ENCODE assay signal across 7 cellular contexts in the genomic region with DNA sequence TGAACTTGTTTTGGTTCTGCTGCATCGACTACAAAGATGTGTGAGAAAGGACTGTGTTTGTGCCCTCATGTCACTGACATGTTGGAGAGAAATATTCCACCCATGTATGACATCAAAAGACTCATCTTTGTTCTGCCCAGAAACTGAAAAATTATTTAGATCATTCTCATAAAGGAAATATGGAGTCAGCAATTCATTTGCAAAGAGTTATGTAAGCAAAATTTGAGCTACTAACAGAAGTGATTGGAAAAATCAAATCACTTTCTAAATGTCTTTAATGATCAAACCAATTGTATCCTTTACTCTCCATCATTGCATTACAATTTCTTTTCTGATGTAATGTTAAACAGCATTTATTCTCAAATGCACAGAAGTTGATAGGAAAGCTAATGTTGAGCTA.
"Had no signal": no experiment of that assay in that cellular context is flagged by ENCODE, and none has a peak within 500 bp of the region (broad histone marks: within the 10 kb centered on the region; RNA-seq: fewer than 3 reads in every experiment).

No MANE protein-coding gene starts in this region.

- H3K27ac Mint-ChIP-seq: H9 had no signal

- H3K27ac ChIP-seq: GM23248 had no signal

- H3K9me3 Mint-ChIP-seq: H9, IgD-negative memory B cell had no signal

- H3K4me1 Mint-ChIP-seq: H9, IgD-negative memory B cell had no signal

- DNase-seq: GM23248, GOT3, H9, HCEC 1CT had no signal

- FAIRE-seq: H54, HTR-8/SVneo had no signal

- H3K4me3 ChIP-seq: GM23248 had no signal

- H3K4me3 Mint-ChIP-seq: H9, IgD-negative memory B cell had no signal

- H3K9ac ChIP-seq: GM23248 had no signal

- H3K27me3 Mint-ChIP-seq: IgD-negative memory B cell had no signal

- H2AFZ ChIP-seq: GM23248 had no signal
